28 cellular contexts compared by ENCODE assay signal in the genomic region with DNA sequence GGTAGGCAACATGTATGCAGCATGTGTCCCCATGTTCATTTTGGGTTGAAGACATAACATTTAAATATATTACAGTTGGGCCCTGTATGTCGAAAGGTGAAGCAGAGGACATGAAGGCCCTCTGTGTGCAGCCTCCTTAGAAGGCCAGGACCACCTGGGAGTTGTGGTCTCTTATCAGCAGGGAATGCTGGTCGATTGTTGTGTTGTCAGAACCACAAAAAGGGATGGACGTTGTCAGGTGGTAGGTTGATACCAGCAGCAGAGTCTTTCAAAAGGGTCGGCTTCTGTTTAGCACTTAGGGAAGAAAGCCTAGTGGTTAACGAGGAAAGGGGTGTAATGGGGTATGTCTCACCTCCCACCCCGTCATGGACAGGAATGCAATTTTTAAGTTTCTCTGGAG.
DNase-seq lines count a peak whose midpoint lies in the region; ATAC-seq and TF ChIP-seq lines count a peak whose summit lies in the region.
"Had no signal": no experiment of that assay in that cellular context is flagged by ENCODE, and none has a peak within 500 bp of the region (broad histone marks: within the 10 kb centered on the region; RNA-seq: fewer than 3 reads in every experiment).

No MANE protein-coding gene starts in this region.

- peaks cover 97% of the 10 kb centered on the region for H3K36me3 Mint-ChIP-seq in activated T-cell treated with anti-CD3 and anti-CD28 coated beads, Interleukin-2, amount 50 U/mL, for 24 hours (ENCODE audit: low read depth)
- H3K36me3 Mint-ChIP-seq in osteocyte (ENCODE audit: unreplicated experiment) = peaks cover 64% of the 10 kb centered on the region

- H3K27me3 Mint-ChIP-seq in activated T-cell treated with anti-CD3 and anti-CD28 coated beads, Interleukin-2, amount 50 U/mL, for 24 hours = no peaks in the 10 kb centered on the region
- no peaks in the 10 kb centered on the region for H3K27me3 Mint-ChIP-seq in osteocyte (ENCODE audit: unreplicated experiment)
- H3K27me3 Mint-ChIP-seq: IgD-negative memory B cell had no signal

- H3K4me1 Mint-ChIP-seq in activated T-cell treated with anti-CD3 and anti-CD28 coated beads, Interleukin-2, amount 50 U/mL, for 24 hours (ENCODE audit: low read depth) = peaks cover 20% of the 10 kb centered on the region
- no peaks in the 10 kb centered on the region for H3K4me1 Mint-ChIP-seq in osteocyte (ENCODE audit: unreplicated experiment)
- H3K4me1 Mint-ChIP-seq: GM23338, IgD-negative memory B cell had no signal

- no peak for DNase-seq in activated T-cell treated with anti-CD3 and anti-CD28 coated beads, Interleukin-2, amount 50 U/mL, for 24 hours
- DNase-seq in activated T-cell treated with anti-CD3 and anti-CD28 coated beads for 4 hours = no peak
- peak; percentile 75 for DNase-seq in Jurkat, Clone E6-1 (ENCODE audit: low read depth, low spot score)
- DNase-seq in amniotic epithelial cell (ENCODE audit: low read depth) = peak; percentile 15
- DNase-seq in osteocyte (ENCODE audit: extremely low spot score, unreplicated experiment) = no peak
- no peak for DNase-seq in ACHN
- DNase-seq in head of caudate nucleus = no peak
- DNase-seq: 8988T; Calu3; DMS79 treated with DMSO at 0.1 percent for 48 hours; GF-D8; HFFc6; Karpas-422; NCI-H1105; NCI-H146; NCI-H1930; NCI-H2107; NCI-H446 treated with DMSO at 0.1 percent for 48 hours; NCI-H526; NCI-H82; NK-92 treated with Interleukin-12 subunit alpha and Interleukin-12 subunit beta, amount 100 ng/mL, for 24 hours; PC-9 had no signal

- TF ChIP-seq CTCF in osteocyte (IDR thresholded peaks at IDR 0.05) = no peak

- H3K4me3 Mint-ChIP-seq in activated T-cell treated with anti-CD3 and anti-CD28 coated beads, Interleukin-2, amount 50 U/mL, for 24 hours = no peak overlapping the region
- no peak overlapping the region for H3K4me3 Mint-ChIP-seq in osteocyte (ENCODE audit: unreplicated experiment)
- H3K4me3 Mint-ChIP-seq: GM23338, HFFc6, IgD-negative memory B cell had no signal

- ATAC-seq in HG03354 (IDR thresholded peaks at IDR 0.05; ENCODE audit: poor library complexity, severe bottlenecking, unreplicated experiment) = no peak
- ATAC-seq: GM23338, Right ventricle myocardium inferior had no signal

- H3K4me3 ChIP-seq in Jurkat, Clone E6-1 (ENCODE audit: low read length) = no peak overlapping the region
- H3K4me3 ChIP-seq: GM23338, HAP-1, PC-9, SJCRH30 had no signal

- no peaks in the 10 kb centered on the region for H3K9me3 Mint-ChIP-seq in activated T-cell treated with anti-CD3 and anti-CD28 coated beads, Interleukin-2, amount 50 U/mL, for 24 hours
- no peaks in the 10 kb centered on the region for H3K9me3 Mint-ChIP-seq in osteocyte (ENCODE audit: unreplicated experiment)
- H3K9me3 Mint-ChIP-seq: GM23338, HFFc6, IgD-negative memory B cell had no signal

- intact Hi-C loops in head of caudate nucleus (cut with DNase I) = no loop called here

- H3K27ac Mint-ChIP-seq in activated T-cell treated with anti-CD3 and anti-CD28 coated beads, Interleukin-2, amount 50 U/mL, for 24 hours = peak overlapping the region; percentile 23
- H3K27ac Mint-ChIP-seq in osteocyte (ENCODE audit: unreplicated experiment) = peak overlapping the region; percentile 52
- H3K27ac Mint-ChIP-seq: GM23338, HFFc6 had no signal

- in situ Hi-C loops in ACHN (cut with HindIII; ENCODE audit: low pct_ligation_motif_present, low pct_unique_long_range_greater_than_20kb, low sequenced_read_pairs) = no loop called here

Comparison
In these comparisons a context has a peak if more than half of its experiments do, and no peak if none do; other contexts are left out.
1. DNase-seq: peak in Jurkat, Clone E6-1 (single experiment) and amniotic epithelial cell (single experiment); none in activated T-cell treated with anti-CD3 and anti-CD28 coated beads, Interleukin-2, amount 50 U/mL, for 24 hours (single experiment), activated T-cell treated with anti-CD3 and anti-CD28 coated beads for 4 hours (single experiment), osteocyte (single experiment), ACHN (single experiment) and head of caudate nucleus (0 of 42).